In the genomic region with DNA sequence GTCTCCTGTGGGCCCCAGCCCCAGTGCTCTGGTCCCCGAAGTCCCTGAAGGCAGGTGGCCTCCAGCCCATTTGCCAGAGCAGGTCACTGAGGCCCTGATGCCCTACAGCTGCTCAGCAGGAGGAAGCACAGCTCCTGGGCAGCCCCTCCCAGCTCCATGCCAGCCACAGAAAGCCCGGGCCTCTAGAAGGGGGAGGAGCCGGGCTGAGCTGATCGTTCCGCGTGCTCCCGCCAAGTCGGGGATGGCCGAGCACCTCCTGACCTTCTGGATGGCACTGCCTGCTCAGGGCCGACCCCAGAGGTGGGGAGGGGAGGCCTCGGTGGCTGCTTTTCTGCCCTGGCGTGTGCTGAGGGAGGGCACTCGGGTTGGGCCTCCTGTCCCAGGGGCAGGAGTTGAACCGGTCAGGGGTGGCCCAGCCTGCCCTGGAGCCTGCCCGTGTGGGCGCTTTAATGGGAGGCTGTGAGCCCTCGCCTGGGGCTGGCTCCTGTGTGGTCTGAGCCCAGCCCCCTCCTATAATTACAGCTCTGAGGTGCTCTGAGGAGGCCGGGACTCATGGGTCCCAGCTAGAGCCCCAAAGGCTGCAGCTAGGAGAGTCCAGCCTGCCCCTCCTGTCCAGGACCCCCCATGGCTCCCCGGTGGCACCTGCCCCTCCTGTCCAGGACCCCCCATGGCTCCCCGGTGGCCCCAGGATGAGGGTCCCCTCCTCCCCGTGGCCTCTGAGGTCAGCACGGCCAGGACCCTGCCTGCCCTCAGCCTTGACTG, we compare ENCODE assay signal across 1 cellular context.
TF ChIP-seq lines count a peak whose summit lies in the region.

No MANE protein-coding gene starts in this region.

TF ChIP-seq in H1, 55 proteins besides CTCF, POLR2A, EP300 and RAD21:
- TF ChIP-seq, protein P1, sequence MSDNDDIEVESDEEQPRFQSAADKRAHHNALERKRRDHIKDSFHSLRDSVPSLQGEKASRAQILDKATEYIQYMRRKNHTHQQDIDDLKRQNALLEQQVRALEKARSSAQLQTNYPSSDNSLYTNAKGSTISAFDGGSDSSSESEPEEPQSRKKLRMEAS (IDR thresholded peaks at IDR 0.05) = 0 out of 2 replicates have a peak, but pooled peaks have one; percentile 33
- TF ChIP-seq CEBPB (IDR thresholded peaks at IDR 0.05; ENCODE audit: low read depth, low read length) = no peak
- TF ChIP-seq, protein P2, sequence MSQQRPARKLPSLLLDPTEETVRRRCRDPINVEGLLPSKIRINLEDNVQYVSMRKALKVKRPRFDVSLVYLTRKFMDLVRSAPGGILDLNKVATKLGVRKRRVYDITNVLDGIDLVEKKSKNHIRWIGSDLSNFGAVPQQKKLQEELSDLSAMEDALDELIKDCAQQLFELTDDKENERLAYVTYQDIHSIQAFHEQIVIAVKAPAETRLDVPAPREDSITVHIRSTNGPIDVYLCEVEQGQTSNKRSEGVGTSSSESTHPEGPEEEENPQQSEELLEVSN (IDR thresholded peaks at IDR 0.05) = 0 out of 2 replicates have a peak, but pooled peaks have one; percentile 16
- TF ChIP-seq SRF (IDR thresholded peaks at IDR 0.05; ENCODE audit: low read depth, low read length) = no peak
